Comparison of ENCODE assay signal across 12 cellular contexts in the genomic region with DNA sequence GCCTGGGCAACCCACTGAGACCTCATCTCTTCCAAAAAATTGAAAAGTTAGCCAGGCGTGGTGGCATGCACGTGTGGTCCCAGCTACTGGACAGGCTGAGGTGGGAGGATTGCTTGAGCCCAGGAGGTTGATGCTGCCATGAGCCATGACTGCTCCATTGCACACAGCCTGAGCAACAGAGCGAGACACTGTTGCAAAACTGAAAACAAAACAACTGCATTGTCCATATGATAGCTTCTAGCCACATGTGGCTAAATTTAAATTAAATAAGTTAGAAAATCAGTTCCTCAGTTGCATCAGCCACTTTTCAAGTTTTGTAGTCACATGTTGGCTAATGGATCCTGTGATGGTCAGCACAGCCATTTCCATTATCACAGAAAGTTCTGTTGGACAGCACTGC.
DNase-seq lines count a peak whose midpoint lies in the region; ATAC-seq lines count a peak whose summit lies in the region.
"Had no signal": no experiment of that assay in that cellular context is flagged by ENCODE, and none has a peak within 500 bp of the region (broad histone marks: within the 10 kb centered on the region; RNA-seq: fewer than 3 reads in every experiment).

No MANE protein-coding gene starts in this region.

- H3K36me3 Mint-ChIP-seq in stimulated activated memory B cell treated with anti-CD40 and anti-IgM and Interleukin-4, amounts not matched to agents 10 μg/mL and 1 μg/mL and 100 μg/mL, for 72 hours: no peaks in the 10 kb centered on the region

- H3K27ac Mint-ChIP-seq in stimulated activated memory B cell treated with anti-CD40 and anti-IgM and Interleukin-4, amounts not matched to agents 10 μg/mL and 1 μg/mL and 100 μg/mL, for 72 hours: no peak overlapping the region
- H3K27ac Mint-ChIP-seq: dendritic cell treated with granulocyte-macrophage colony-stimulating factor and Interleukin-4, amounts not matched to agents 40 ng/mL and 50 ng/mL, for 4 days had no signal

- no peaks in the 10 kb centered on the region for H3K9me3 Mint-ChIP-seq in stimulated activated memory B cell treated with anti-CD40 and anti-IgM and Interleukin-4, amounts not matched to agents 10 μg/mL and 1 μg/mL and 100 μg/mL, for 72 hours
- H3K9me3 Mint-ChIP-seq: dendritic cell treated with granulocyte-macrophage colony-stimulating factor and Interleukin-4, amounts not matched to agents 40 ng/mL and 50 ng/mL, for 4 days had no signal

- no peak overlapping the region for H3K4me3 Mint-ChIP-seq in stimulated activated memory B cell treated with anti-CD40 and anti-IgM and Interleukin-4, amounts not matched to agents 10 μg/mL and 1 μg/mL and 100 μg/mL, for 72 hours
- H3K4me3 Mint-ChIP-seq: dendritic cell treated with granulocyte-macrophage colony-stimulating factor and Interleukin-4, amounts not matched to agents 40 ng/mL and 50 ng/mL, for 4 days had no signal

- peaks cover 41% of the 10 kb centered on the region for H3K4me1 Mint-ChIP-seq in stimulated activated memory B cell treated with anti-CD40 and anti-IgM and Interleukin-4, amounts not matched to agents 10 μg/mL and 1 μg/mL and 100 μg/mL, for 72 hours

- ATAC-seq in GM19035 (IDR thresholded peaks at IDR 0.05; ENCODE audit: unreplicated experiment): peak; percentile 93
- ATAC-seq in HG02678 (IDR thresholded peaks at IDR 0.05; ENCODE audit: unreplicated experiment): peak; percentile 84
- peak; percentile 96 for ATAC-seq in HG03575 (IDR thresholded peaks at IDR 0.05; ENCODE audit: extremely low read depth, insufficient number of reproducible peaks, low FRiP score, unreplicated experiment)
- peak; percentile 65 for ATAC-seq in stimulated activated memory B cell treated with anti-CD40 and anti-IgM and Interleukin-4, amounts not matched to agents 10 μg/mL and 1 μg/mL and 100 μg/mL, for 72 hours
- ATAC-seq: Panc1, right cardiac atrium had no signal

- DNase-seq in NCI-H2227 treated with DMSO at 0.1 percent for 48 hours (lab: John Stamatoyannopoulos, UW): no peak
- no peak for DNase-seq in AG08395 (ENCODE audit: low spot score)
- no peak for DNase-seq in hypothalamus (lab: John Stamatoyannopoulos, UW)
- DNase-seq: KG1, right cardiac atrium, stomach had no signal

- H3K27me3 Mint-ChIP-seq in stimulated activated memory B cell treated with anti-CD40 and anti-IgM and Interleukin-4, amounts not matched to agents 10 μg/mL and 1 μg/mL and 100 μg/mL, for 72 hours: peaks cover 10% of the 10 kb centered on the region
- H3K27me3 Mint-ChIP-seq: dendritic cell treated with granulocyte-macrophage colony-stimulating factor and Interleukin-4, amounts not matched to agents 40 ng/mL and 50 ng/mL, for 4 days had no signal
